Comparison of ENCODE assay signal across 24 cellular contexts in the genomic region with DNA sequence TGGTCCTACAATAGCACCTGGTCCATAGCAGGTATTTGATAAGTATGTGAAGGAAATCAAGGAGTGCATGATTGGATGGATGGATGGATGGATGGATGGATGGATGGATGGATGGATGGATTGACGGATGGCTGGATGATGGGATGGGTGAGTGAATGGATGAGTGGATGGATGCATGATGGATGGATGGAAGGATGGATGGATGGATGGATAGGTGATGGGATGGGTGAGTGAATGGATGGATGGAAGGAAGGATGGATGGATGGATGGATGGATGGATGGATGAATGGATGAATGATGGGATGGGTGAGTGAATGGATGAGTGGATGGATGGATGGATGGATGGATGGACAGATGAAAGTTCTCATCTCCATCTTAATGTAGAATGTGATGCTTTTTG.
"Had no signal": no experiment of that assay in that cellular context is flagged by ENCODE, and none has a peak within 500 bp of the region (broad histone marks: within the 10 kb centered on the region; RNA-seq: fewer than 3 reads in every experiment).

No MANE protein-coding gene starts in this region.

- H3K4me1 ChIP-seq: stomach, suprapubic skin, testis, thyroid gland, tibial artery, tibial nerve, transverse colon, upper lobe of left lung, upper lobe of right lung, uterus, vagina had no signal

- H3K4me3 ChIP-seq: stomach, suprapubic skin, testis, thoracic aorta, thyroid gland, tibial artery, tibial nerve, transverse colon, upper lobe of left lung, upper lobe of right lung, uterus, vagina had no signal

- H3K9me3 ChIP-seq: suprapubic skin, testis, thoracic aorta, thyroid gland, transverse colon, upper lobe of right lung, uterus, vagina had no signal

- H3K27ac ChIP-seq: stomach, suprapubic skin, testis, thoracic aorta, thyroid gland, tibial artery, tibial nerve, transverse colon, upper lobe of left lung, upper lobe of right lung, uterus, vagina had no signal

- DNase-seq: stimulated activated CD4-positive, alpha-beta T cell treated with anti-CD3 and anti-CD28 coated beads, Interleukin-2, amount 100 ng/mL, for 48 hours; stimulated activated CD4-positive, alpha-beta T cell treated with anti-CD3 and anti-CD28 coated beads, Interleukin-4, amount 100 ng/mL, for 1 hour; stimulated activated CD4-positive, alpha-beta T cell treated with anti-CD3 and anti-CD28 coated beads, Interleukin-4, amount 100 ng/mL, for 24 hours; stimulated activated CD4-positive, alpha-beta T cell treated with anti-CD3 and anti-CD28 coated beads, Interleukin-4, amount 100 ng/mL, for 4 hours; stimulated activated CD8-positive, alpha-beta memory T cell treated with anti-CD3 and anti-CD28 coated beads, Interleukin-4, amount 100 ng/mL, for 48 hours; stimulated activated naive B cell treated with anti-CD40 and anti-IgM and Interleukin-4, amounts not matched to agents 10 μg/mL and 1 μg/mL and 100 μg/mL, for 72 hours; stimulated activated naive CD4-positive, alpha-beta T cell; stimulated activated naive CD4-positive, alpha-beta T cell treated with Interleukin-2 at 50 U/mL for 16 hours; stimulated activated naive CD8-positive, alpha-beta T cell treated with anti-CD3 and anti-CD28 coated beads, Interleukin-15, amount 100 ng/mL, for 72 hours; stimulated activated naive CD8-positive, alpha-beta T cell treated with anti-CD3 and anti-CD28 coated beads, Interleukin-15, Interleukin-2, amounts not matched to agents 100 U/mL and 50 U/mL, for 24 hours; stomach; substantia nigra; testis; thyroid gland; tibial artery; transverse colon; trophoblast cell; upper lobe of left lung; uterus had no signal

- H3K36me3 ChIP-seq: stomach, suprapubic skin, thoracic aorta, thyroid gland, tibial artery, tibial nerve, transverse colon, upper lobe of left lung, upper lobe of right lung, uterus, vagina had no signal
